ENCODE assay signal across 21 cellular contexts in genomic region chr21:36063375-36064084, GRCh38. TPM values are rescaled to one million over a fixed set of nuclear protein-coding genes. Genes with fewer than 3 reads are reported as not detected.
DNase-seq lines count a peak whose midpoint lies in the region; ATAC-seq, FAIRE-seq and TF ChIP-seq lines count a peak whose summit lies in the region.
"Had no signal": no experiment of that assay in that cellular context is flagged by ENCODE, and none has a peak within 500 bp of the region (broad histone marks: within the 10 kb centered on the region; RNA-seq: fewer than 3 reads in every experiment).

No MANE protein-coding gene starts in this region.

- WGBS in heart right ventricle, 2 donors: 76 to 78% methylated on average over 14 of the region's 14 CpGs
- WGBS in K562 (ENCODE audit: insufficient coverage, low coverage, missing lambda C conversion rate): 55% methylated on average over 12 of the region's 14 CpGs

- no peak overlapping the region for H3K4me2 ChIP-seq in K562 (ENCODE audit: insufficient read depth, low read length)

- peaks cover 6% of the 10 kb centered on the region for H3K27me3 Mint-ChIP-seq in nephron (ENCODE audit: low read depth)

- H3K27ac Mint-ChIP-seq in nephron: no peak overlapping the region
- peak overlapping the region; percentile 46 for H3K27ac Mint-ChIP-seq in stimulated activated effector memory CD8-positive, alpha-beta T cell treated with anti-CD3 and anti-CD28 coated beads, Interleukin-12 subunit alpha, Interleukin-12 subunit beta, amount 100 ng/mL, for 72 hours

- ATAC-seq in heart right ventricle (no peak), K562 (no peak), GM18519 (IDR thresholded peaks at IDR 0.05; ENCODE audit: low FRiP score, unreplicated experiment) (no peak)
- no peak for ATAC-seq in stimulated activated effector memory CD8-positive, alpha-beta T cell treated with anti-CD3 and anti-CD28 coated beads, Interleukin-12 subunit alpha, Interleukin-12 subunit beta, amount 100 ng/mL, for 72 hours

- CTCF ChIA-PET in K562 (lab: Yijun Ruan, JAX; ENCODE audit: low intra/inter-chr PET ratio): no interaction called here

- 0 out of 2 replicates have a peak overlapping the region, but pooled peaks have one; percentile 2 for H2AFZ ChIP-seq in K562 (ENCODE audit: low read depth, low read length)

- no peaks in the 10 kb centered on the region for H3K9me3 Mint-ChIP-seq in nephron
- no peaks in the 10 kb centered on the region for H3K9me3 Mint-ChIP-seq in stimulated activated effector memory CD8-positive, alpha-beta T cell treated with anti-CD3 and anti-CD28 coated beads, Interleukin-12 subunit alpha, Interleukin-12 subunit beta, amount 100 ng/mL, for 72 hours

- H3K9ac ChIP-seq in K562 (ENCODE audit: insufficient read depth in 1 of 2, low read depth in 2 of 2, low read length in 2 of 2): no peak overlapping the region

- in situ Hi-C loops in K562 (cut with MboI): no loop called here

- no peak for TF ChIP-seq EP300 in K562 (IDR thresholded peaks at IDR 0.05; ENCODE audit: low read length)

- no peaks in the 10 kb centered on the region for H3K27me3 ChIP-seq in cardiac muscle cell
- H3K27me3 ChIP-seq in heart right ventricle: no peaks in the 10 kb centered on the region
- no peaks in the 10 kb centered on the region for H3K27me3 ChIP-seq in K562 (ENCODE audit: control insufficient read depth in 2 of 2, insufficient read depth in 2 of 2, low read length in 2 of 2)
- H3K27me3 ChIP-seq: Peyer's patch had no signal

- H3K36me3 ChIP-seq in cardiac muscle cell: no peaks in the 10 kb centered on the region
- peaks cover 0 to 2% (median 0%) of the 10 kb centered on the region in 9 donors for H3K36me3 ChIP-seq in heart right ventricle
- peaks cover 5% of the 10 kb centered on the region; the same call in 1 of the 3 replicates for H3K36me3 ChIP-seq in K562 (ENCODE audit: control insufficient read depth, insufficient read depth, low read length)
- H3K36me3 ChIP-seq: Peyer's patch had no signal

- POLR2A ChIA-PET in K562 (lab: Yijun Ruan, JAX): no interaction called here

- no peak for DNase-seq in cardiac muscle cell (ENCODE audit: low read depth in 1 of 2, low spot score in 1 of 2)
- DNase-seq in heart right ventricle: no peak
- DNase-seq in K562 (ENCODE audit: extremely low read depth in 1 of 4, low spot score in 3 of 4): no peak
- no peak for DNase-seq in stimulated activated effector memory CD8-positive, alpha-beta T cell treated with anti-CD3 and anti-CD28 coated beads, Interleukin-12 subunit alpha, Interleukin-12 subunit beta, amount 100 ng/mL, for 72 hours (ENCODE audit: low spot score in 2 of 2)
- no peak for DNase-seq in activated CD8-positive, alpha-beta memory T cell treated with anti-CD3 and anti-CD28 coated beads, Interleukin-2, amount 50 U/mL, for 4 hours
- DNase-seq in Ammon's horn (ENCODE audit: low spot score): no peak
- DNase-seq: AML-193, DMS53, H7, KBM-7, MM.1S, NCI-H1048, NCI-H1436, NCI-H1930, NCI-H2227 treated with DMSO at 0.1 percent for 48 hours, NCI-H524 treated with DMSO at 0.1 percent for 48 hours, Peyer's patch had no signal

- no peak for FAIRE-seq in K562 (lab: Jason Lieb, UNC)
- FAIRE-seq: D721Med had no signal

- H3K4me3 Mint-ChIP-seq in nephron: peak overlapping the region; percentile 22 to 81 (median 27)
- no peak overlapping the region for H3K4me3 Mint-ChIP-seq in stimulated activated effector memory CD8-positive, alpha-beta T cell treated with anti-CD3 and anti-CD28 coated beads, Interleukin-12 subunit alpha, Interleukin-12 subunit beta, amount 100 ng/mL, for 72 hours

- H3K4me1 Mint-ChIP-seq in nephron: peaks cover 9% of the 10 kb centered on the region
- peaks cover 6% of the 10 kb centered on the region for H3K4me1 Mint-ChIP-seq in stimulated activated effector memory CD8-positive, alpha-beta T cell treated with anti-CD3 and anti-CD28 coated beads, Interleukin-12 subunit alpha, Interleukin-12 subunit beta, amount 100 ng/mL, for 72 hours

- no peak for TF ChIP-seq CTCF in cardiac muscle cell (IDR thresholded peaks at IDR 0.05; ENCODE audit: low read depth, low read length)
- TF ChIP-seq CTCF in heart right ventricle (IDR thresholded peaks at IDR 0.05): no peak
- no peak for TF ChIP-seq CTCF in K562 (IDR thresholded peaks at IDR 0.05 in 2 of 3, conservative IDR thresholded peaks at IDR 0.05 in 1 of 3; ENCODE audit: insufficient read depth in 2 of 3, low read depth in 1 of 3, low read length in 3 of 3)
- TF ChIP-seq CTCF in nephron (IDR thresholded peaks at IDR 0.05; ENCODE audit: unreplicated experiment in 3 of 3): no peak

- no peak for TF ChIP-seq POLR2A in K562 (conservative IDR thresholded peaks at IDR 0.05)

- no peaks in the 10 kb centered on the region for H3K36me3 Mint-ChIP-seq in nephron (ENCODE audit: low read depth)
- peaks cover 17% of the 10 kb centered on the region for H3K36me3 Mint-ChIP-seq in stimulated activated effector memory CD8-positive, alpha-beta T cell treated with anti-CD3 and anti-CD28 coated beads, Interleukin-12 subunit alpha, Interleukin-12 subunit beta, amount 100 ng/mL, for 72 hours

- intact Hi-C loops in heart right ventricle (cut with DNase I): loop anchor here in 1 of 10 donors (5.0 kb wide), 1 partner anchor 44 kb away; no protein-coding TSS in a partner anchor
- intact Hi-C loops in K562 (cut with micrococcal nuclease): loop anchor here (5.0 kb wide), 1 partner anchor 49 kb away; no protein-coding TSS in a partner anchor

- H3K27ac ChIP-seq in cardiac muscle cell: peak overlapping the region; percentile 26
- H3K27ac ChIP-seq in heart right ventricle: no peak overlapping the region
- no peak overlapping the region for H3K27ac ChIP-seq in K562 (ENCODE audit: extremely low read depth, low read depth, low read length)
- H3K27ac ChIP-seq: C4-2B had no signal

- no peaks in the 10 kb centered on the region for H4K20me1 ChIP-seq in K562 (replicated peaks; ENCODE audit: control insufficient read depth, insufficient read depth, low read length)

- no peaks in the 10 kb centered on the region for H3K9me1 ChIP-seq in K562 (ENCODE audit: control insufficient read depth, insufficient read depth, low read length)

- peaks cover 14% of the 10 kb centered on the region for H3K79me2 ChIP-seq in K562 (ENCODE audit: control insufficient read depth, insufficient read depth, low read length)

- BruUV-seq in K562 (replicated peaks; lab: Mats Ljungman, UMichigan): no TSS peak

- H3K9me3 ChIP-seq in cardiac muscle cell (ENCODE audit: low read depth) (no peaks in the 10 kb centered on the region), heart right ventricle (peaks cover 0 to 10% (median 0%) of the 10 kb centered on the region in 11 donors), K562 (replicated peaks; ENCODE audit: control insufficient read depth, insufficient read depth, low read depth, low read length) (no peaks in the 10 kb centered on the region; the same call in 1 of the 2 replicates)
- H3K9me3 ChIP-seq: Peyer's patch had no signal

- H3K4me1 ChIP-seq in cardiac muscle cell (ENCODE audit: low read depth) (peaks cover 4% of the 10 kb centered on the region), heart right ventricle (peaks cover 0 to 18% (median 13%) of the 10 kb centered on the region in 9 donors), K562 (replicated peaks in 1 of 2; ENCODE audit: control insufficient read depth in 2 of 2, insufficient read depth in 2 of 2, low read length in 2 of 2) (peaks cover 16 to 18% of the 10 kb centered on the region in 2 experiments; a peak in 4 of 5 replicates)

- no peak for TF ChIP-seq RAD21 in K562 (CRISPR knock-in tag; conservative IDR thresholded peaks at IDR 0.05 in 1 of 2, IDR thresholded peaks at IDR 0.05 in 1 of 2)

- H3K4me3 ChIP-seq in cardiac muscle cell (no peak overlapping the region), heart right ventricle (no peak overlapping the region), K562 (no peak overlapping the region)
- H3K4me3 ChIP-seq: Peyer's patch had no signal

RNA-seq across cellular contexts. Expression of gene SETD4, which starts 3.2 kb away (rescaled TPM):
- total RNA-seq in cardiac muscle cell: 14.7 and 16.2 TPM in 2 replicates
- 18.1 and 28.5 TPM in 2 replicates for polyA plus RNA-seq in cardiac muscle cell
- total RNA-seq in heart right ventricle: 10 to 100 TPM in 7 of 10 donors, 1 to 10 TPM in 3; 7.8 to 13.1 (median 10.9) TPM
- polyA plus RNA-seq in heart right ventricle: 10 to 100 TPM in 1 of 2 donors, 1 to 10 TPM in 1; 6.7 to 10.2 TPM
- total RNA-seq in K562 (2011; cell fraction: chromatin; rRNA removed; ENCODE audit: low replicate concordance): 72.3 and 98.7 TPM in 2 replicates
- total RNA-seq in K562 (2011; cell fraction: nucleolus; rRNA removed): 43.0 and 50.5 TPM in 2 replicates
- 68.0 and 93.6 TPM in 2 replicates for total RNA-seq in K562 (2011; cell fraction: nucleoplasm; rRNA removed)
- 16.0 and 16.1 TPM in 2 replicates for total RNA-seq in K562 (2014; rRNA removed)
- total RNA-seq in K562 (2014; rRNA removed; fragmentation: Illumina TruSeq; extraction: Trizol): 25.7 and 27.1 TPM in 2 replicates
- total RNA-seq in K562 (2015; rRNA removed; fragmentation: Illumina TruSeq; extraction: Trizol): 23.6 and 23.9 TPM in 2 replicates
- total RNA-seq in K562 (2021): 23.5 and 27.0 TPM in 2 replicates
- 20.1 and 24.5 TPM in 2 replicates for polyA plus RNA-seq in K562 (2011; rRNA removed)
- 11.7 and 14.6 TPM in 2 replicates for polyA plus RNA-seq in K562 (2011; cell fraction: cytosol; rRNA removed)
- 43.3 and 46.0 TPM in 2 replicates for polyA plus RNA-seq in K562 (2011; cell fraction: nucleus; rRNA removed)
- 12.9 and 14.2 TPM in 2 replicates for polyA plus RNA-seq in K562 (2012)
- polyA plus RNA-seq in K562 (2014; fragmentation: Illumina TruSeq; extraction: Trizol): 26.2 and 27.4 TPM in 2 replicates
- 10 to 100 TPM; 49.2 to 51.3 TPM for polyA plus RNA-seq in K562 (2014; fragmentation: Nextera tagmentation; extraction: Ambion mirVana)
- polyA plus RNA-seq in K562 (2014; rRNA removed): 31.7 and 32.5 TPM in 2 replicates
- polyA minus RNA-seq in K562 (2011; rRNA and poly(A)+ RNA removed): 22.6 and 27.8 TPM in 2 replicates
- polyA minus RNA-seq in K562 (2011; cell fraction: cytosol; rRNA and poly(A)+ RNA removed): 10.6 and 18.2 TPM in 2 replicates
- polyA minus RNA-seq in K562 (2011; cell fraction: nucleus; rRNA and poly(A)+ RNA removed): 23.3 and 29.3 TPM in 2 replicates

RNA-seq across cellular contexts. Expression of gene CBR1, which starts 6.3 kb away (rescaled TPM):
- total RNA-seq in cardiac muscle cell: 60.8 and 83.1 TPM in 2 replicates
- 45.1 and 49.5 TPM in 2 replicates for polyA plus RNA-seq in cardiac muscle cell
- total RNA-seq in heart right ventricle: 10 to 100 TPM in 9 of 10 donors, 1 to 10 TPM in 1; 7.7 to 34.8 (median 17.6) TPM
- polyA plus RNA-seq in heart right ventricle: 10 to 100 TPM; 15.7 to 61.2 TPM
- total RNA-seq in K562 (2011; cell fraction: chromatin; rRNA removed; ENCODE audit: low replicate concordance): 5.1 and 7.5 TPM in 2 replicates
- total RNA-seq in K562 (2011; cell fraction: nucleolus; rRNA removed): 8.3 and 10.5 TPM in 2 replicates
- total RNA-seq in K562 (2011; cell fraction: nucleoplasm; rRNA removed): 8.5 and 9.1 TPM in 2 replicates
- total RNA-seq in K562 (2014; rRNA removed): 33.8 and 37.3 TPM in 2 replicates
- 9.5 and 12.6 TPM in 2 replicates for total RNA-seq in K562 (2014; rRNA removed; fragmentation: Illumina TruSeq; extraction: Trizol)
- total RNA-seq in K562 (2015; rRNA removed; fragmentation: Illumina TruSeq; extraction: Trizol): 15.4 and 15.6 TPM in 2 replicates
- total RNA-seq in K562 (2021): 15.1 and 17.6 TPM in 2 replicates
- polyA plus RNA-seq in K562 (2011; rRNA removed): 14.8 and 21.8 TPM in 2 replicates
- 21.5 and 101 TPM in 2 replicates for polyA plus RNA-seq in K562 (2011; cell fraction: cytosol; rRNA removed)
- 16.1 and 19.9 TPM in 2 replicates for polyA plus RNA-seq in K562 (2011; cell fraction: nucleus; rRNA removed)
- polyA plus RNA-seq in K562 (2012): 12.9 and 16.1 TPM in 2 replicates
- 9.3 and 10.0 TPM in 2 replicates for polyA plus RNA-seq in K562 (2014; fragmentation: Illumina TruSeq; extraction: Trizol)
- 1 to 10 TPM; 2.5 to 5.5 TPM for polyA plus RNA-seq in K562 (2014; fragmentation: Nextera tagmentation; extraction: Ambion mirVana)
- polyA plus RNA-seq in K562 (2014; rRNA removed): 21.5 and 29.6 TPM in 2 replicates
- polyA minus RNA-seq in K562 (2011; rRNA and poly(A)+ RNA removed): 6.4 and 9.5 TPM in 2 replicates
- 6.2 and 7.5 TPM in 2 replicates for polyA minus RNA-seq in K562 (2011; cell fraction: cytosol; rRNA and poly(A)+ RNA removed)
- polyA minus RNA-seq in K562 (2011; cell fraction: nucleus; rRNA and poly(A)+ RNA removed): 6.5 and 8.0 TPM in 2 replicates
